Comparison of ENCODE assay signal across 11 cellular contexts in genomic region chr6:150038202-150038830, GRCh38. TPM values are rescaled to one million over a fixed set of nuclear protein-coding genes. Genes with fewer than 3 reads are reported as not detected.
DNase-seq lines count a peak whose midpoint lies in the region; ATAC-seq and TF ChIP-seq lines count a peak whose summit lies in the region.
"Had no signal": no experiment of that assay in that cellular context is flagged by ENCODE, and none has a peak within 500 bp of the region (broad histone marks: within the 10 kb centered on the region; RNA-seq: fewer than 3 reads in every experiment).

No MANE protein-coding gene starts in this region.

- peaks cover 61% of the 10 kb centered on the region for H3K27me3 ChIP-seq in lower lobe of right lung (ENCODE audit: low read depth)

- peak overlapping the region; percentile 30 for H3K4me3 Mint-ChIP-seq in activated naive CD8-positive, alpha-beta T cell
- H3K4me3 Mint-ChIP-seq in activated naive CD8-positive, alpha-beta T cell treated with anti-CD3 and anti-CD28 coated beads, Interleukin-2, amount 50 U/mL, for 24 hours, result no peak overlapping the region
- H3K4me3 Mint-ChIP-seq in chondrocyte (ENCODE audit: unreplicated experiment), result peak overlapping the region; percentile 25
- H3K4me3 Mint-ChIP-seq in type B pancreatic cell, result peak overlapping the region; percentile 67
- no peak overlapping the region for H3K4me3 Mint-ChIP-seq in activated CD4-positive, alpha-beta memory T cell treated with anti-CD3 and anti-CD28 coated beads for 36 hours

- H3K36me3 ChIP-seq in lower lobe of right lung, result no peaks in the 10 kb centered on the region

- H3K36me3 Mint-ChIP-seq in activated naive CD8-positive, alpha-beta T cell, result no peaks in the 10 kb centered on the region
- no peaks in the 10 kb centered on the region for H3K36me3 Mint-ChIP-seq in activated naive CD8-positive, alpha-beta T cell treated with anti-CD3 and anti-CD28 coated beads, Interleukin-2, amount 50 U/mL, for 24 hours (ENCODE audit: low read depth)
- H3K36me3 Mint-ChIP-seq in chondrocyte (ENCODE audit: low read depth) (peaks cover 13% of the 10 kb centered on the region), type B pancreatic cell (peaks cover 5% of the 10 kb centered on the region)
- no peaks in the 10 kb centered on the region for H3K36me3 Mint-ChIP-seq in activated CD4-positive, alpha-beta memory T cell treated with anti-CD3 and anti-CD28 coated beads for 36 hours

- H3K27ac ChIP-seq in lower lobe of right lung, result no peak overlapping the region

- POLR2A ChIA-PET in activated CD4-positive, alpha-beta memory T cell treated with anti-CD3 and anti-CD28 coated beads for 36 hours (lab: Charles Lee), result no interaction called here

- no peak for ATAC-seq in activated naive CD8-positive, alpha-beta T cell treated with anti-CD3 and anti-CD28 coated beads, Interleukin-2, amount 50 U/mL, for 24 hours
- ATAC-seq in lower lobe of right lung (peak; percentile 54 to 66), GM18520 (IDR thresholded peaks at IDR 0.05; ENCODE audit: unreplicated experiment) (no peak)

- no peaks in the 10 kb centered on the region for H3K9me3 Mint-ChIP-seq in activated naive CD8-positive, alpha-beta T cell (ENCODE audit: low read depth)
- no peaks in the 10 kb centered on the region for H3K9me3 Mint-ChIP-seq in activated naive CD8-positive, alpha-beta T cell treated with anti-CD3 and anti-CD28 coated beads, Interleukin-2, amount 50 U/mL, for 24 hours
- H3K9me3 Mint-ChIP-seq in chondrocyte (ENCODE audit: low read depth) (peaks cover 7% of the 10 kb centered on the region), type B pancreatic cell (no peaks in the 10 kb centered on the region)
- no peaks in the 10 kb centered on the region for H3K9me3 Mint-ChIP-seq in activated CD4-positive, alpha-beta memory T cell treated with anti-CD3 and anti-CD28 coated beads for 36 hours

- TF ChIP-seq CTCF in chondrocyte (IDR thresholded peaks at IDR 0.05), result no peak
- no peak for TF ChIP-seq CTCF in lower lobe of right lung (IDR thresholded peaks at IDR 0.05)
- no peak for TF ChIP-seq CTCF in type B pancreatic cell (conservative IDR thresholded peaks at IDR 0.05)

- peaks cover 17% of the 10 kb centered on the region for H3K4me1 ChIP-seq in lower lobe of right lung

- DNase-seq in activated naive CD8-positive, alpha-beta T cell treated with anti-CD3 and anti-CD28 coated beads, Interleukin-2, amount 50 U/mL, for 24 hours, result no peak
- no peak for DNase-seq in chondrocyte (ENCODE audit: low spot score)
- DNase-seq in lower lobe of right lung, result no peak
- no peak for DNase-seq in type B pancreatic cell (ENCODE audit: extremely low spot score, unreplicated experiment)
- DNase-seq in activated CD4-positive, alpha-beta memory T cell treated with anti-CD3 and anti-CD28 coated beads for 36 hours, result no peak
- no peak for DNase-seq in effector CD8-positive, alpha-beta T cell (lab: John Stamatoyannopoulos, UW)
- DNase-seq: substantia nigra had no signal

- no peak overlapping the region for H3K27ac Mint-ChIP-seq in activated naive CD8-positive, alpha-beta T cell
- no peak overlapping the region for H3K27ac Mint-ChIP-seq in activated naive CD8-positive, alpha-beta T cell treated with anti-CD3 and anti-CD28 coated beads, Interleukin-2, amount 50 U/mL, for 24 hours
- H3K27ac Mint-ChIP-seq in chondrocyte (ENCODE audit: unreplicated experiment) (no peak overlapping the region), type B pancreatic cell (no peak overlapping the region)
- H3K27ac Mint-ChIP-seq in activated CD4-positive, alpha-beta memory T cell treated with anti-CD3 and anti-CD28 coated beads for 36 hours, result no peak overlapping the region

- H3K27me3 Mint-ChIP-seq in activated naive CD8-positive, alpha-beta T cell, result peaks cover 42% of the 10 kb centered on the region
- peaks cover 84% of the 10 kb centered on the region for H3K27me3 Mint-ChIP-seq in activated naive CD8-positive, alpha-beta T cell treated with anti-CD3 and anti-CD28 coated beads, Interleukin-2, amount 50 U/mL, for 24 hours
- H3K27me3 Mint-ChIP-seq in chondrocyte (ENCODE audit: low read depth), result peaks cover 89% of the 10 kb centered on the region
- peaks cover 99% of the 10 kb centered on the region for H3K27me3 Mint-ChIP-seq in type B pancreatic cell
- peaks cover 69% of the 10 kb centered on the region for H3K27me3 Mint-ChIP-seq in activated CD4-positive, alpha-beta memory T cell treated with anti-CD3 and anti-CD28 coated beads for 36 hours

- peaks cover 10% of the 10 kb centered on the region for H3K4me1 Mint-ChIP-seq in activated naive CD8-positive, alpha-beta T cell (ENCODE audit: low read depth)
- peaks cover 13% of the 10 kb centered on the region for H3K4me1 Mint-ChIP-seq in activated naive CD8-positive, alpha-beta T cell treated with anti-CD3 and anti-CD28 coated beads, Interleukin-2, amount 50 U/mL, for 24 hours
- H3K4me1 Mint-ChIP-seq in chondrocyte (ENCODE audit: low read depth), result peaks cover 15% of the 10 kb centered on the region
- H3K4me1 Mint-ChIP-seq in type B pancreatic cell (ENCODE audit: unreplicated experiment), result peaks cover 6% of the 10 kb centered on the region
- H3K4me1 Mint-ChIP-seq in activated CD4-positive, alpha-beta memory T cell treated with anti-CD3 and anti-CD28 coated beads for 36 hours (ENCODE audit: low read depth), result peaks cover 15% of the 10 kb centered on the region

- intact Hi-C loops in lower lobe of right lung (cut with DNase I), result no loop called here
- intact Hi-C loops in activated CD4-positive, alpha-beta memory T cell treated with anti-CD3 and anti-CD28 coated beads for 36 hours (cut with micrococcal nuclease), result no loop called here

- H3K9me3 ChIP-seq in lower lobe of right lung, result no peaks in the 10 kb centered on the region

- CTCF ChIA-PET in activated CD4-positive, alpha-beta memory T cell treated with anti-CD3 and anti-CD28 coated beads for 36 hours (lab: Charles Lee), result no interaction called here

- H3K4me3 ChIP-seq in lower lobe of right lung, result peak overlapping the region; percentile 23
- H3K4me3 ChIP-seq: lung had no signal

RNA-seq across cellular contexts. Expression of gene RAET1L, which starts 13.0 kb away (rescaled TPM):
- total RNA-seq in chondrocyte (not detected in 3 replicates), lower lobe of right lung (not detected), type B pancreatic cell (ENCODE audit: low replicate concordance) (not detected in 2 replicates)
- not detected for total RNA-seq in activated CD4-positive, alpha-beta memory T cell treated with anti-CD3 and anti-CD28 coated beads for 36 hours
- total RNA-seq: fibroblast of lung, lung had no signal

RNA-seq across cellular contexts. Expression of gene ULBP3, which starts 30.6 kb away (rescaled TPM):
- total RNA-seq in chondrocyte (5.0 to 6.1 TPM (median 5.1 TPM) in 3 replicates), lower lobe of right lung (2.4 TPM), type B pancreatic cell (ENCODE audit: low replicate concordance) (4.4 and 12.4 TPM in 2 replicates)
- total RNA-seq in activated CD4-positive, alpha-beta memory T cell treated with anti-CD3 and anti-CD28 coated beads for 36 hours, result under 1 TPM in 1 of 2 experiments, not detected in 1; 0.61 TPM

Comparison
In these comparisons a context has a peak if more than half of its experiments do, and no peak if none do; other contexts are left out.
1. H3K4me3 Mint-ChIP-seq: peak in activated naive CD8-positive, alpha-beta T cell (single experiment), chondrocyte (single experiment) and type B pancreatic cell (single experiment); none in activated naive CD8-positive, alpha-beta T cell treated with anti-CD3 and anti-CD28 coated beads, Interleukin-2, amount 50 U/mL, for 24 hours (single experiment) and activated CD4-positive, alpha-beta memory T cell treated with anti-CD3 and anti-CD28 coated beads for 36 hours (single experiment).
2. ATAC-seq: peak in lower lobe of right lung (2 of 2); none in activated naive CD8-positive, alpha-beta T cell treated with anti-CD3 and anti-CD28 coated beads, Interleukin-2, amount 50 U/mL, for 24 hours (single experiment) and GM18520 (single experiment).